8 cellular contexts compared by ENCODE assay signal in the genomic region with DNA sequence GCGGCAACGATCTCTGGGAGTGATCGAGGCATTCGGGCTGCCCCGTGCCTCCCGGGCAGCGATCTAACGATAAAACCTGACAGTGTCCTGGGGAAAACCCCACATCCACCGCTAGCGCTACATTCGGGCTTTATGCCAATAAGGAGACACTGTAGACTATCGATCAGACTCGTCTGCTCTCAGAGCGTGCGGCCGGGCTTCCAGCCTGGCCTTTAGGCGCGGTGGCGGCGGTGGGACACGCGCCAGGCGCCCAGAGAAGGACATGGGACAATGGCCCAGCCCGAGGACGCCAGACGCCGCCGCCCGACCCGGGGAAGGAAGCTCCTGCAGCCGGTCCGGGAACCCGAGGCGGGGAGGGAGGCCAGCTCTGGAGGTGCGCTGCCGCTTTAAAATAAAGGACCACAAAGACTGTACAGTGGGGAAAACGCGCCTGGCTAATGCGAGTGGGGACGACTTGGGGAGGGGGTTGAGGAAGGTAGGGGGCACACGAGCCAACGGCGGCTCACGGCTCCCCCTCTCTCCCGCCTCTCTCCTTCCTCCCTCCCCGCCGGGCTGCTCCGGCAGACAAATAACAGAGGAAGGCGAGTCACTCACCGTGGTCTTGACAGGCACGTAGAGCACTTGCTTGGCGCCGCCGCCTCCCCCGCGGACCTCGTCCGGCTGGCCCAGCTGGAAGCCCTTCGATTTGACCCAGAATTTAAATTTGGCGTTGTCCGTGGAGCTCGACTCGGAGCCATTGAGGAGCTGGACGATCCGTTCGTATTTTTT. TPM values are rescaled to one million over a fixed set of nuclear protein-coding genes. Genes with fewer than 3 reads are reported as not detected.
DNase-seq lines count a peak whose midpoint lies in the region; ATAC-seq, FAIRE-seq and TF ChIP-seq lines count a peak whose summit lies in the region.

No MANE protein-coding gene starts in this region.

- H3K56ac ChIP-seq in mesendoderm (ENCODE audit: low read length), result peak overlapping the region; percentile 83

- H2AK5ac ChIP-seq in mesendoderm (ENCODE audit: low read length), result no peak overlapping the region

- TF ChIP-seq EP300 in A549 (IDR thresholded peaks at IDR 0.05), result no peak

- TF ChIP-seq CTCF in A549 (IDR thresholded peaks at IDR 0.05) (no peak), vagina (IDR thresholded peaks at IDR 0.05) (no peak)

- H3K4me1 ChIP-seq in A549 (no peaks in the 10 kb centered on the region), GM23248 (ENCODE audit: insufficient read depth) (peaks cover 8% of the 10 kb centered on the region; the same call in 1 of the 2 replicates), duodenal mucosa (ENCODE audit: control insufficient read depth in 1 of 2, insufficient read depth in 2 of 2, low read length in 2 of 2) (peaks cover 4 to 9% of the 10 kb centered on the region in 2 donors), mesendoderm (ENCODE audit: control insufficient read depth, low read depth, low read length) (no peaks in the 10 kb centered on the region), vagina (peaks cover 34% of the 10 kb centered on the region)

- no peak for DNase-seq in A549 (ENCODE audit: low read depth in 1 of 2, low spot score in 1 of 2)
- DNase-seq in GM23248, result peak; percentile 29
- peak; percentile 76 for DNase-seq in NCI-H510A (lab: John Stamatoyannopoulos, UW)
- DNase-seq in mesendoderm, result peak; percentile 82
- DNase-seq in vagina (ENCODE audit: extremely low spot score in 2 of 2), result no peak
- no peak for DNase-seq in SKM-1 (lab: John Stamatoyannopoulos, UW; ENCODE audit: unreplicated experiment)
- DNase-seq in HTR-8/SVneo (ENCODE audit: insufficient read length, low spot score), result no peak

- no peak overlapping the region for H3K4ac ChIP-seq in mesendoderm (ENCODE audit: low read depth, low read length)

- no peaks in the 10 kb centered on the region for H3K79me1 ChIP-seq in mesendoderm (ENCODE audit: low read length)

- in situ Hi-C loops in GM23248 (cut with MboI), result no loop called here

- peak overlapping the region; percentile 60 for H2AFZ ChIP-seq in GM23248

- no peak overlapping the region for H3K23ac ChIP-seq in mesendoderm (ENCODE audit: low read length)

- WGBS in A549 (ENCODE audit: missing lambda C conversion rate), result 0% methylated on average over 24 of the region's 66 CpGs
- WGBS in GM23248 (ENCODE audit: low coverage in 1 of 2, low lambda C conversion rate in 2 of 2, missing lambda C conversion rate in 2 of 2), 2 experiments, result 1 to 2% methylated on average over 55 to 65 of the region's 66 CpGs
- WGBS in mesendoderm (ENCODE audit: extremely low coverage, insufficient coverage, low lambda C conversion rate), result no CpG with 5 or more reads among the region's 66 CpGs

- CTCF ChIA-PET in A549 (lab: Yijun Ruan, JAX), result no interaction called here

- POLR2A ChIA-PET in A549 (lab: Yijun Ruan, JAX), result no interaction called here

- TF ChIP-seq RAD21 in A549 (conservative IDR thresholded peaks at IDR 0.05 in 1 of 2, IDR thresholded peaks at IDR 0.05 in 1 of 2), result no peak

- peak; percentile 24 to 53; a peak in 3 of 6 replicates for ATAC-seq in A549

- no peak for TF ChIP-seq POLR2A in A549 (IDR thresholded peaks at IDR 0.05; ENCODE audit: low read length)
- TF ChIP-seq POLR2A in vagina (IDR thresholded peaks at IDR 0.05), result no peak

- no peak overlapping the region for H3K18ac ChIP-seq in mesendoderm (ENCODE audit: low read length)

- H3K27ac ChIP-seq in A549 (no peak overlapping the region), GM23248 (no peak overlapping the region), duodenal mucosa (ENCODE audit: low read depth, low read length) (no peak overlapping the region), mesendoderm (ENCODE audit: low read depth, low read length) (no peak overlapping the region), vagina (no peak overlapping the region)

- H3K36me3 ChIP-seq in GM23248 (ENCODE audit: low read depth), result no peaks in the 10 kb centered on the region
- H3K36me3 ChIP-seq in duodenal mucosa (ENCODE audit: control insufficient read depth in 1 of 2, insufficient read depth in 2 of 2, low read length in 2 of 2), result no peaks in the 10 kb centered on the region
- H3K36me3 ChIP-seq in mesendoderm (ENCODE audit: control insufficient read depth, insufficient read depth, low read length), result no peaks in the 10 kb centered on the region
- no peaks in the 10 kb centered on the region for H3K36me3 ChIP-seq in vagina

- H3K9ac ChIP-seq in GM23248 (no peak overlapping the region), duodenal mucosa (ENCODE audit: low read depth in 1 of 2, low read length in 2 of 2) (no peak overlapping the region), mesendoderm (ENCODE audit: low read length) (peak overlapping the region; percentile 65)

- H4K5ac ChIP-seq in mesendoderm (ENCODE audit: low read length), result no peak overlapping the region

- FAIRE-seq in A549 (lab: Jason Lieb, UNC), result no peak
- FAIRE-seq in HTR-8/SVneo (lab: Jason Lieb, UNC), result no peak

- H3F3A ChIP-seq in GM23248 (ENCODE audit: insufficient read depth), result no peaks in the 10 kb centered on the region

- no peak overlapping the region for H2BK120ac ChIP-seq in mesendoderm (ENCODE audit: low read depth, low read length)

- H2BK5ac ChIP-seq in mesendoderm (ENCODE audit: low read length), result no peak overlapping the region

- H3K4me2 ChIP-seq in A549, result peak overlapping the region; percentile 59
- H3K4me2 ChIP-seq in GM23248 (ENCODE audit: unreplicated experiment), result peak overlapping the region; percentile 55
- peak overlapping the region; percentile 99 for H3K4me2 ChIP-seq in mesendoderm (ENCODE audit: low read length)

- H2BK15ac ChIP-seq in mesendoderm (replicated peaks; ENCODE audit: low read depth), result no peak overlapping the region

- peak overlapping the region; percentile 23; the same call in 2 of the 3 replicates for H3K4me3 ChIP-seq in A549
- peak overlapping the region; percentile 46 for H3K4me3 ChIP-seq in GM23248
- H3K4me3 ChIP-seq in duodenal mucosa (ENCODE audit: low read depth in 1 of 2, low read length in 2 of 2), result peak overlapping the region; percentile 9 to 36
- H3K4me3 ChIP-seq in mesendoderm (ENCODE audit: low read length), result peak overlapping the region; percentile 66
- peak overlapping the region; percentile 39 to 45 for H3K4me3 ChIP-seq in vagina

- peaks cover 82% of the 10 kb centered on the region for H3K27me3 ChIP-seq in GM23248 (replicated peaks; ENCODE audit: insufficient read depth)
- H3K27me3 ChIP-seq in duodenal mucosa (ENCODE audit: control insufficient read depth in 1 of 2, insufficient read depth in 2 of 2, low read length in 2 of 2), result peaks cover 27 to 56% of the 10 kb centered on the region in 2 donors
- H3K27me3 ChIP-seq in mesendoderm (ENCODE audit: insufficient read depth, low read length, poor library complexity), result peaks cover 2% of the 10 kb centered on the region
- H3K27me3 ChIP-seq in vagina, result peaks cover 5% of the 10 kb centered on the region

- H4K20me1 ChIP-seq in GM23248 (ENCODE audit: insufficient read depth), result no peaks in the 10 kb centered on the region

- no peak overlapping the region for H4K8ac ChIP-seq in mesendoderm (ENCODE audit: low read depth, low read length)

- no peaks in the 10 kb centered on the region for H3K9me2 ChIP-seq in GM23248 (ENCODE audit: insufficient read depth)

- H3K79me2 ChIP-seq in GM23248 (ENCODE audit: insufficient read depth), result no peaks in the 10 kb centered on the region
- H3K79me2 ChIP-seq in mesendoderm (ENCODE audit: control insufficient read depth, insufficient read depth, low read length), result no peaks in the 10 kb centered on the region

- H3K9me3 ChIP-seq in A549 (no peaks in the 10 kb centered on the region), GM23248 (ENCODE audit: low read depth) (no peaks in the 10 kb centered on the region), duodenal mucosa (ENCODE audit: control insufficient read depth in 1 of 2, low read length in 2 of 2) (no peaks in the 10 kb centered on the region), vagina (no peaks in the 10 kb centered on the region)

- intact Hi-C loops in vagina (cut with DNase I), result no loop called here

TF ChIP-seq in A549, 52 proteins besides CTCF, POLR2A, EP300 and RAD21:
- TF ChIP-seq FOSB (CRISPR knock-in tag; IDR thresholded peaks at IDR 0.05) (no peak), RFX5 (IDR thresholded peaks at IDR 0.05) (no peak)
TF ChIP-seq in A549: peak in this region for 0.

RNA-seq across cellular contexts. Expression of a gene that starts 2.1 kb away (rescaled TPM):
- not detected in 2 replicates for polyA plus RNA-seq in A549 (2011; rRNA removed)
- polyA plus RNA-seq in A549 (2012; cell fraction: cytosol; rRNA removed), result not detected in 2 replicates
- polyA plus RNA-seq in A549 (2012; cell fraction: nucleus; rRNA removed), result not detected in 2 replicates
- not detected in 3 replicates for polyA plus RNA-seq in A549 (2017; fragmentation: RNase III; extraction: RNeasy Plus Mini Kit Qiagen cat#74134 plus additional on column Dnase treatment)
- polyA minus RNA-seq in A549 (2011; rRNA and poly(A)+ RNA removed), result not detected in 2 replicates
- total RNA-seq in GM23248 (2014; rRNA removed; shearing (Covaris generic)), result not detected in 2 replicates
- not detected in 2 replicates for polyA plus RNA-seq in GM23248 (2016; fragmentation: Nextera tagmentation; extraction: Ambion mirVana)
- 0.77 TPM for polyA plus RNA-seq in mesendoderm (2013, experiment 1 of 2)
- polyA plus RNA-seq in mesendoderm (2013, experiment 2 of 2), result 1.0 TPM
- total RNA-seq in vagina, result not detected

Comparison
In these comparisons a context has a peak if more than half of its experiments do, and no peak if none do; other contexts are left out.
1. DNase-seq: peak in GM23248 (single experiment), NCI-H510A (single experiment) and mesendoderm (single experiment); none in A549 (0 of 2), vagina (0 of 2), SKM-1 (single experiment) and HTR-8/SVneo (single experiment).
2. Peak in every context shown above with its lines, with median percentiles within 50 percentile points of each other: H3K4me2 ChIP-seq and H3K4me3 ChIP-seq.